11 cellular contexts compared by ENCODE assay signal in genomic region chr9:121720992-121721350, GRCh38.
DNase-seq lines count a peak whose midpoint lies in the region; ATAC-seq, FAIRE-seq and TF ChIP-seq lines count a peak whose summit lies in the region.
"Had no signal": no experiment of that assay in that cellular context is flagged by ENCODE, and none has a peak within 500 bp of the region (broad histone marks: within the 10 kb centered on the region; RNA-seq: fewer than 3 reads in every experiment).

No MANE protein-coding gene starts in this region.

- ATAC-seq in body of pancreas (peak; percentile 20), HG03196 (IDR thresholded peaks at IDR 0.05; ENCODE audit: unreplicated experiment) (no peak), GM19023 (IDR thresholded peaks at IDR 0.05; ENCODE audit: unreplicated experiment) (no peak)

- DNase-seq in NOMO-1 treated with DMSO at 0.1 percent for 48 hours (lab: John Stamatoyannopoulos, UW; ENCODE audit: unreplicated experiment), result peak; percentile 14
- DNase-seq in NOMO-1 (lab: John Stamatoyannopoulos, UW; ENCODE audit: unreplicated experiment in 2 of 2), result no peak
- no peak for DNase-seq in body of pancreas
- DNase-seq in kidney, result no peak
- no peak for DNase-seq in type B pancreatic cell (ENCODE audit: extremely low spot score, unreplicated experiment)
- DNase-seq in dorsolateral prefrontal cortex, result no peak
- DNase-seq: effector CD8-positive, alpha-beta T cell; KBM-7 had no signal

- intact Hi-C loops in body of pancreas (cut with DNase I) (no loop called here), kidney (cut with DNase I) (no loop called here), dorsolateral prefrontal cortex (cut with DNase I) (no loop called here)

- no peaks in the 10 kb centered on the region for H3K9me3 Mint-ChIP-seq in type B pancreatic cell

- no peak for TF ChIP-seq POLR2A in body of pancreas (IDR thresholded peaks at IDR 0.05)

- no peaks in the 10 kb centered on the region for H3K27me3 Mint-ChIP-seq in type B pancreatic cell

- no peaks in the 10 kb centered on the region for H3K36me3 Mint-ChIP-seq in type B pancreatic cell

- H3K27me3 ChIP-seq in body of pancreas (no peaks in the 10 kb centered on the region), dorsolateral prefrontal cortex (no peaks in the 10 kb centered on the region)

- H3K9ac ChIP-seq in kidney (ENCODE audit: low read length in 2 of 2), result peak overlapping the region in 1 of 2 donors; percentile 53

- no peak for FAIRE-seq in kidney (lab: Jason Lieb, UNC)
- FAIRE-seq: islet of Langerhans had no signal

- TF ChIP-seq CTCF in body of pancreas (IDR thresholded peaks at IDR 0.05) (peak in 5 of 7 experiments; percentile 8 to 23 (median 15)), kidney (IDR thresholded peaks at IDR 0.05; ENCODE audit: borderline replicate concordance, extremely low read depth, insufficient read depth) (no peak), type B pancreatic cell (conservative IDR thresholded peaks at IDR 0.05) (no peak), dorsolateral prefrontal cortex (IDR thresholded peaks at IDR 0.05 in 54 of 56, conservative IDR thresholded peaks at IDR 0.05 in 2 of 56; ENCODE audit: low read depth in 1 of 56, partially characterized antibody in 56 of 56) (peak in 1 of 56 donors; percentile 17)

- H3K27ac Mint-ChIP-seq in type B pancreatic cell, result peak overlapping the region; percentile 75

- H3K4me3 Mint-ChIP-seq in type B pancreatic cell, result no peak overlapping the region

- H3K4me3 ChIP-seq in body of pancreas (no peak overlapping the region), kidney (ENCODE audit: low read length in 2 of 2) (no peak overlapping the region), dorsolateral prefrontal cortex (no peak overlapping the region)

- H3K4me1 Mint-ChIP-seq in type B pancreatic cell (ENCODE audit: unreplicated experiment), result peaks cover 50% of the 10 kb centered on the region

- H3K9me3 ChIP-seq in body of pancreas (no peaks in the 10 kb centered on the region), kidney (ENCODE audit: control insufficient read depth in 1 of 2, low read length in 2 of 2) (no peaks in the 10 kb centered on the region)

- peaks cover 61% of the 10 kb centered on the region for H3K4me1 ChIP-seq in body of pancreas
- H3K4me1 ChIP-seq in kidney (ENCODE audit: control insufficient read depth in 1 of 2, insufficient read depth in 1 of 2, low read depth in 1 of 2, low read length in 2 of 2), result peaks cover 24 to 44% of the 10 kb centered on the region in 2 donors

- H3K27ac ChIP-seq in body of pancreas (peak overlapping the region; percentile 45 to 84 (median 76)), kidney (ENCODE audit: low read depth in 2 of 2, low read length in 2 of 2) (peak overlapping the region; percentile 60 to 65), dorsolateral prefrontal cortex (peak overlapping the region in 27 of 59 donors; percentile 2 to 71 (median 44))

- WGBS in body of pancreas, 2 donors, result 47 to 53% methylated on average over 2 of the region's 2 CpGs

- H3K36me3 ChIP-seq in body of pancreas (replicated peaks in 1 of 2; ENCODE audit: insufficient read depth in 1 of 2, low read depth in 2 of 2) (no peaks in the 10 kb centered on the region), kidney (ENCODE audit: control insufficient read depth in 1 of 2, insufficient read depth in 2 of 2, low read length in 2 of 2) (no peaks in the 10 kb centered on the region)

Comparison
In these comparisons a context has a peak if more than half of its experiments do, and no peak if none do; other contexts are left out.
1. CTCF ChIP-seq: peak in body of pancreas (5 of 7); none in kidney (single experiment) and type B pancreatic cell (single experiment).